ENCODE assay signal across 12 cellular contexts in genomic region chr5:148986636-148987035, GRCh38.
"Had no signal": no experiment of that assay in that cellular context is flagged by ENCODE, and none has a peak within 500 bp of the region (broad histone marks: within the 10 kb centered on the region; RNA-seq: fewer than 3 reads in every experiment).

No MANE protein-coding gene starts in this region.

- ATAC-seq: effector memory CD8-positive, alpha-beta T cell; naive thymus-derived CD4-positive, alpha-beta T cell; T-helper 17 cell; WTC11 had no signal

- H3K27me3 ChIP-seq: neutrophil, right atrium auricular region, upper lobe of left lung had no signal

- H3K36me3 ChIP-seq: neutrophil, right atrium auricular region, upper lobe of left lung had no signal

- H3K4me3 ChIP-seq: right atrium auricular region, upper lobe of left lung had no signal

- H3K9me3 ChIP-seq: neutrophil, right atrium auricular region, upper lobe of left lung had no signal

- H3K4me1 ChIP-seq: right atrium auricular region, upper lobe of left lung had no signal

- H3K27ac ChIP-seq: neutrophil, right atrium auricular region had no signal

- DNase-seq: activated CD4-positive, alpha-beta T cell treated with anti-CD3 and anti-CD28 coated beads, Interleukin-2, amount 10 ng/mL, durations not matched to agents 24 days and 14 days; activated naive CD4-positive, alpha-beta T cell treated with anti-CD3 and anti-CD28 coated beads, Interleukin-2, amount 50 U/mL, for 16 hours; effector memory CD8-positive, alpha-beta T cell; foreskin melanocyte; islet precursor cell; naive thymus-derived CD4-positive, alpha-beta T cell; stimulated activated naive CD4-positive, alpha-beta T cell treated with Interleukin-2 at 50 U/mL for 16 hours; T-helper 17 cell; upper lobe of left lung had no signal
